In the genomic region with DNA sequence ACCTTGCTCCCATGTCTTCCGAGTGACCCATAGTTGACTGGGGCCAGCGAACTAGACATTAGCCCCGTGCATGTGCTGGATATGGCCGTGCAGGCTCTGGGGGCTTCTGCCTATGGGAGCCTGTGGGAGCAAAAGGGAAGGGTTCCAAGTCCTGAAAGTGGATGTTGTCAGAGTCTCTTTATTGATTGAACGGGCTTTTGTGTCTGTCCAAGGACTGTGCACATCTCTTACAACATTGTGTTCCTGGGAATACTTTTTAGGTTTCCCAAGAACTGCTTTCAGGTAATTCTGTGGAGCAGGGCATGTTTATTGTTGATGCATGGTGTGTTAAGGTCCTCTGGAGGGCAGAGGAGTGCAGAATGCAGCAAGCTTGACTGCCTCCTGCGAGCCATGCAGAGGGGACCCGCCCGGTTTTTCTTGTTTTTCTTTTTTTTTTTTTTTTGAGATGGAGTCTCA, we compare ENCODE assay signal across 1 cellular context.
TF ChIP-seq lines count a peak whose summit lies in the region.

No MANE protein-coding gene starts in this region.

TF ChIP-seq in HepG2, 621 proteins besides CTCF, POLR2A, EP300 and RAD21 (continued from another document and continues in another):
- TF ChIP-seq, protein P1, sequence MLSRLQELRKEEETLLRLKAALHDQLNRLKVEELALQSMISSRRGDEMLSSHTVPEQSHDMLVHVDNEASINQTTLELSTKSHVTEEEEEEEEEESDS (CRISPR knock-in tag; IDR thresholded peaks at IDR 0.05; ENCODE audit: borderline replicate concordance): no peak
- TF ChIP-seq SIX4 (CRISPR knock-in tag; IDR thresholded peaks at IDR 0.05) (no peak), ZNF326 (CRISPR knock-in tag; IDR thresholded peaks at IDR 0.05; ENCODE audit: borderline replicate concordance) (no peak), ZFP41 (CRISPR knock-in tag; IDR thresholded peaks at IDR 0.05; ENCODE audit: borderline replicate concordance) (no peak), FOSL2 (CRISPR knock-in tag; IDR thresholded peaks at IDR 0.05) (no peak), MTF2 (CRISPR knock-in tag; IDR thresholded peaks at IDR 0.05; ENCODE audit: borderline replicate concordance) (no peak), ZNF367 (CRISPR knock-in tag; IDR thresholded peaks at IDR 0.05; ENCODE audit: borderline replicate concordance) (no peak), SRF (IDR thresholded peaks at IDR 0.05; ENCODE audit: low read depth, low read length) (no peak), NR2F2 (IDR thresholded peaks at IDR 0.05; ENCODE audit: borderline replicate concordance, low read depth) (peak; percentile 76), ZNF550 (CRISPR knock-in tag; IDR thresholded peaks at IDR 0.05; ENCODE audit: borderline replicate concordance) (no peak), ZFP90 (CRISPR knock-in tag; IDR thresholded peaks at IDR 0.05; ENCODE audit: borderline replicate concordance) (no peak), ZNF572 (CRISPR knock-in tag; IDR thresholded peaks at IDR 0.05) (no peak), HNF4A (CRISPR knock-in tag; IDR thresholded peaks at IDR 0.05) (peak; percentile 81), ZFAT (CRISPR knock-in tag; conservative IDR thresholded peaks at IDR 0.05) (no peak), ZNF768 (CRISPR knock-in tag; IDR thresholded peaks at IDR 0.05) (no peak), TOPORS (CRISPR knock-in tag; IDR thresholded peaks at IDR 0.05) (no peak), SAFB2 (CRISPR knock-in tag; IDR thresholded peaks at IDR 0.05; ENCODE audit: borderline replicate concordance, low read depth) (no peak), RARA (CRISPR knock-in tag; IDR thresholded peaks at IDR 0.05) (peak; percentile 96), ZMYM4 (CRISPR knock-in tag; IDR thresholded peaks at IDR 0.05) (no peak; the same call in 1 of the 2 replicates), RFXAP (CRISPR knock-in tag; IDR thresholded peaks at IDR 0.05; ENCODE audit: borderline replicate concordance) (no peak), RFXANK (CRISPR knock-in tag; IDR thresholded peaks at IDR 0.05) (no peak), ZKSCAN5 (CRISPR knock-in tag; IDR thresholded peaks at IDR 0.05) (no peak)
- TF ChIP-seq, protein P2, sequence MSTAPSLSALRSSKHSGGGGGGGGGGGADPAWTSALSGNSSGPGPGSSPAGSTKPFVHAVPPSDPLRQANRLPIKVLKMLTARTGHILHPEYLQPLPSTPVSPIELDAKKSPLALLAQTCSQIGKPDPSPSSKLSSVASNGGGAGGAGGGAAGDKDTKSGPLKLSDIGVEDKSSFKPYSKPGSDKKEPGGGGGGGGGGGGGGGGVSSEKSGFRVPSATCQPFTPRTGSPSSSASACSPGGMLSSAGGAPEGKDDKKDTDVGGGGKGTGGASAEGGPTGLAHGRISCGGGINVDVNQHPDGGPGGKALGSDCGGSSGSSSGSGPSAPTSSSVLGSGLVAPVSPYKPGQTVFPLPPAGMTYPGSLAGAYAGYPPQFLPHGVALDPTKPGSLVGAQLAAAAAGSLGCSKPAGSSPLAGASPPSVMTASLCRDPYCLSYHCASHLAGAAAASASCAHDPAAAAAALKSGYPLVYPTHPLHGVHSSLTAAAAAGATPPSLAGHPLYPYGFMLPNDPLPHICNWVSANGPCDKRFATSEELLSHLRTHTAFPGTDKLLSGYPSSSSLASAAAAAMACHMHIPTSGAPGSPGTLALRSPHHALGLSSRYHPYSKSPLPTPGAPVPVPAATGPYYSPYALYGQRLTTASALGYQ (CRISPR knock-in tag; IDR thresholded peaks at IDR 0.05): no peak
- TF ChIP-seq, protein P3, sequence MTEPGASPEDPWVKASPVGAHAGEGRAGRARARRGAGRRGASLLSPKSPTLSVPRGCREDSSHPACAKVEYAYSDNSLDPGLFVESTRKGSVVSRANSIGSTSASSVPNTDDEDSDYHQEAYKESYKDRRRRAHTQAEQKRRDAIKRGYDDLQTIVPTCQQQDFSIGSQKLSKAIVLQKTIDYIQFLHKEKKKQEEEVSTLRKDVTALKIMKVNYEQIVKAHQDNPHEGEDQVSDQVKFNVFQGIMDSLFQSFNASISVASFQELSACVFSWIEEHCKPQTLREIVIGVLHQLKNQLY (CRISPR knock-in tag; IDR thresholded peaks at IDR 0.05): no peak
- TF ChIP-seq, protein P4, sequence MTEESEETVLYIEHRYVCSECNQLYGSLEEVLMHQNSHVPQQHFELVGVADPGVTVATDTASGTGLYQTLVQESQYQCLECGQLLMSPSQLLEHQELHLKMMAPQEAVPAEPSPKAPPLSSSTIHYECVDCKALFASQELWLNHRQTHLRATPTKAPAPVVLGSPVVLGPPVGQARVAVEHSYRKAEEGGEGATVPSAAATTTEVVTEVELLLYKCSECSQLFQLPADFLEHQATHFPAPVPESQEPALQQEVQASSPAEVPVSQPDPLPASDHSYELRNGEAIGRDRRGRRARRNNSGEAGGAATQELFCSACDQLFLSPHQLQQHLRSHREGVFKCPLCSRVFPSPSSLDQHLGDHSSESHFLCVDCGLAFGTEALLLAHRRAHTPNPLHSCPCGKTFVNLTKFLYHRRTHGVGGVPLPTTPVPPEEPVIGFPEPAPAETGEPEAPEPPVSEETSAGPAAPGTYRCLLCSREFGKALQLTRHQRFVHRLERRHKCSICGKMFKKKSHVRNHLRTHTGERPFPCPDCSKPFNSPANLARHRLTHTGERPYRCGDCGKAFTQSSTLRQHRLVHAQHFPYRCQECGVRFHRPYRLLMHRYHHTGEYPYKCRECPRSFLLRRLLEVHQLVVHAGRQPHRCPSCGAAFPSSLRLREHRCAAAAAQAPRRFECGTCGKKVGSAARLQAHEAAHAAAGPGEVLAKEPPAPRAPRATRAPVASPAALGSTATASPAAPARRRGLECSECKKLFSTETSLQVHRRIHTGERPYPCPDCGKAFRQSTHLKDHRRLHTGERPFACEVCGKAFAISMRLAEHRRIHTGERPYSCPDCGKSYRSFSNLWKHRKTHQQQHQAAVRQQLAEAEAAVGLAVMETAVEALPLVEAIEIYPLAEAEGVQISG (CRISPR knock-in tag; IDR thresholded peaks at IDR 0.05): no peak
- TF ChIP-seq, protein P5, sequence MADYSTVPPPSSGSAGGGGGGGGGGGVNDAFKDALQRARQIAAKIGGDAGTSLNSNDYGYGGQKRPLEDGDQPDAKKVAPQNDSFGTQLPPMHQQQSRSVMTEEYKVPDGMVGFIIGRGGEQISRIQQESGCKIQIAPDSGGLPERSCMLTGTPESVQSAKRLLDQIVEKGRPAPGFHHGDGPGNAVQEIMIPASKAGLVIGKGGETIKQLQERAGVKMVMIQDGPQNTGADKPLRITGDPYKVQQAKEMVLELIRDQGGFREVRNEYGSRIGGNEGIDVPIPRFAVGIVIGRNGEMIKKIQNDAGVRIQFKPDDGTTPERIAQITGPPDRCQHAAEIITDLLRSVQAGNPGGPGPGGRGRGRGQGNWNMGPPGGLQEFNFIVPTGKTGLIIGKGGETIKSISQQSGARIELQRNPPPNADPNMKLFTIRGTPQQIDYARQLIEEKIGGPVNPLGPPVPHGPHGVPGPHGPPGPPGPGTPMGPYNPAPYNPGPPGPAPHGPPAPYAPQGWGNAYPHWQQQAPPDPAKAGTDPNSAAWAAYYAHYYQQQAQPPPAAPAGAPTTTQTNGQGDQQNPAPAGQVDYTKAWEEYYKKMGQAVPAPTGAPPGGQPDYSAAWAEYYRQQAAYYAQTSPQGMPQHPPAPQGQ (CRISPR knock-in tag; IDR thresholded peaks at IDR 0.05; ENCODE audit: borderline replicate concordance): no peak
- TF ChIP-seq, protein P6, sequence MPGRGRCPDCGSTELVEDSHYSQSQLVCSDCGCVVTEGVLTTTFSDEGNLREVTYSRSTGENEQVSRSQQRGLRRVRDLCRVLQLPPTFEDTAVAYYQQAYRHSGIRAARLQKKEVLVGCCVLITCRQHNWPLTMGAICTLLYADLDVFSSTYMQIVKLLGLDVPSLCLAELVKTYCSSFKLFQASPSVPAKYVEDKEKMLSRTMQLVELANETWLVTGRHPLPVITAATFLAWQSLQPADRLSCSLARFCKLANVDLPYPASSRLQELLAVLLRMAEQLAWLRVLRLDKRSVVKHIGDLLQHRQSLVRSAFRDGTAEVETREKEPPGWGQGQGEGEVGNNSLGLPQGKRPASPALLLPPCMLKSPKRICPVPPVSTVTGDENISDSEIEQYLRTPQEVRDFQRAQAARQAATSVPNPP (CRISPR knock-in tag; IDR thresholded peaks at IDR 0.05): no peak
- TF ChIP-seq, protein P7, sequence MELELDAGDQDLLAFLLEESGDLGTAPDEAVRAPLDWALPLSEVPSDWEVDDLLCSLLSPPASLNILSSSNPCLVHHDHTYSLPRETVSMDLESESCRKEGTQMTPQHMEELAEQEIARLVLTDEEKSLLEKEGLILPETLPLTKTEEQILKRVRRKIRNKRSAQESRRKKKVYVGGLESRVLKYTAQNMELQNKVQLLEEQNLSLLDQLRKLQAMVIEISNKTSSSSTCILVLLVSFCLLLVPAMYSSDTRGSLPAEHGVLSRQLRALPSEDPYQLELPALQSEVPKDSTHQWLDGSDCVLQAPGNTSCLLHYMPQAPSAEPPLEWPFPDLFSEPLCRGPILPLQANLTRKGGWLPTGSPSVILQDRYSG (CRISPR knock-in tag; IDR thresholded peaks at IDR 0.05): no peak
- TF ChIP-seq, protein P8, sequence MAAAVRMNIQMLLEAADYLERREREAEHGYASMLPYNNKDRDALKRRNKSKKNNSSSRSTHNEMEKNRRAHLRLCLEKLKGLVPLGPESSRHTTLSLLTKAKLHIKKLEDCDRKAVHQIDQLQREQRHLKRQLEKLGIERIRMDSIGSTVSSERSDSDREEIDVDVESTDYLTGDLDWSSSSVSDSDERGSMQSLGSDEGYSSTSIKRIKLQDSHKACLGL (CRISPR knock-in tag; IDR thresholded peaks at IDR 0.05): no peak
- TF ChIP-seq, protein P9, sequence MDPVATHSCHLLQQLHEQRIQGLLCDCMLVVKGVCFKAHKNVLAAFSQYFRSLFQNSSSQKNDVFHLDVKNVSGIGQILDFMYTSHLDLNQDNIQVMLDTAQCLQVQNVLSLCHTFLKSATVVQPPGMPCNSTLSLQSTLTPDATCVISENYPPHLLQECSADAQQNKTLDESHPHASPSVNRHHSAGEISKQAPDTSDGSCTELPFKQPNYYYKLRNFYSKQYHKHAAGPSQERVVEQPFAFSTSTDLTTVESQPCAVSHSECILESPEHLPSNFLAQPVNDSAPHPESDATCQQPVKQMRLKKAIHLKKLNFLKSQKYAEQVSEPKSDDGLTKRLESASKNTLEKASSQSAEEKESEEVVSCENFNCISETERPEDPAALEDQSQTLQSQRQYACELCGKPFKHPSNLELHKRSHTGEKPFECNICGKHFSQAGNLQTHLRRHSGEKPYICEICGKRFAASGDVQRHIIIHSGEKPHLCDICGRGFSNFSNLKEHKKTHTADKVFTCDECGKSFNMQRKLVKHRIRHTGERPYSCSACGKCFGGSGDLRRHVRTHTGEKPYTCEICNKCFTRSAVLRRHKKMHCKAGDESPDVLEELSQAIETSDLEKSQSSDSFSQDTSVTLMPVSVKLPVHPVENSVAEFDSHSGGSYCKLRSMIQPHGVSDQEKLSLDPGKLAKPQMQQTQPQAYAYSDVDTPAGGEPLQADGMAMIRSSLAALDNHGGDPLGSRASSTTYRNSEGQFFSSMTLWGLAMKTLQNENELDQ (CRISPR knock-in tag; IDR thresholded peaks at IDR 0.05; ENCODE audit: borderline replicate concordance): no peak
- TF ChIP-seq, protein P10, sequence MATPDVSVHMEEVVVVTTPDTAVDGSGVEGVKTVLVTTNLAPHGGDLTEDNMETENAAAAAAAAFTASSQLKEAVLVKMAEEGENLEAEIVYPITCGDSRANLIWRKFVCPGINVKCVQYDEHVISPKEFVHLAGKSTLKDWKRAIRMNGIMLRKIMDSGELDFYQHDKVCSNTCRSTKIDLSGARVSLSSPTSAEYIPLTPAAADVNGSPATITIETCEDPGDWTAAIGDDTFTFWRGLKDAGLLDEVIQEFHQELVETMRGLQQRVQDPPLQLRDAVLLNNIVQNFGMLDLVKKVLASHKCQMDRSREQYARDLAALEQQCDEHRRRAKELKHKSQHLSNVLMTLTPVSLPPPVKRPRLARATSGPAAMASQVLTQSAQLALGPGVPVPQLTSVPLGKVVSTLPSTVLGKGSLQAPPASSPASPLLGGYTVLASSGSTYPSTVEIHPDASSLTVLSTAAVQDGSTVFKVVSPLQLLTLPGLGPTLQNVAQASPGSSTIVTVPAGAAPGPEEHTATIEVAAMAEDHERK (CRISPR knock-in tag; IDR thresholded peaks at IDR 0.05; ENCODE audit: low read depth): no peak
- TF ChIP-seq, protein P11, sequence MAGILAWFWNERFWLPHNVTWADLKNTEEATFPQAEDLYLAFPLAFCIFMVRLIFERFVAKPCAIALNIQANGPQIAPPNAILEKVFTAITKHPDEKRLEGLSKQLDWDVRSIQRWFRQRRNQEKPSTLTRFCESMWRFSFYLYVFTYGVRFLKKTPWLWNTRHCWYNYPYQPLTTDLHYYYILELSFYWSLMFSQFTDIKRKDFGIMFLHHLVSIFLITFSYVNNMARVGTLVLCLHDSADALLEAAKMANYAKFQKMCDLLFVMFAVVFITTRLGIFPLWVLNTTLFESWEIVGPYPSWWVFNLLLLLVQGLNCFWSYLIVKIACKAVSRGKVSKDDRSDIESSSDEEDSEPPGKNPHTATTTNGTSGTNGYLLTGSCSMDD (CRISPR knock-in tag; IDR thresholded peaks at IDR 0.05): no peak
- TF ChIP-seq, protein P12, sequence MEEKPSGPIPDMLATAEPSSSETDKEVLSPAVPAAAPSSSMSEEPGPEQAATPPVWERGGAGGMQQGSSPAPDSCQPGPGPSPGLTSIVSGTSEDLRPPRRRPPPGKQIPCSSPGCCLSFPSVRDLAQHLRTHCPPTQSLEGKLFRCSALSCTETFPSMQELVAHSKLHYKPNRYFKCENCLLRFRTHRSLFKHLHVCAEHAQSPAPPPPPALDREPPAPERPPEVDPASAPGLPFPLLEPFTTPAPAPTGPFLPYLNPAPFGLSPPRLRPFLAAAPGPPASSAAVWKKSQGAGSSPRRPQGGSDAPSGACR (CRISPR knock-in tag; IDR thresholded peaks at IDR 0.05): no peak
- TF ChIP-seq, protein P13, sequence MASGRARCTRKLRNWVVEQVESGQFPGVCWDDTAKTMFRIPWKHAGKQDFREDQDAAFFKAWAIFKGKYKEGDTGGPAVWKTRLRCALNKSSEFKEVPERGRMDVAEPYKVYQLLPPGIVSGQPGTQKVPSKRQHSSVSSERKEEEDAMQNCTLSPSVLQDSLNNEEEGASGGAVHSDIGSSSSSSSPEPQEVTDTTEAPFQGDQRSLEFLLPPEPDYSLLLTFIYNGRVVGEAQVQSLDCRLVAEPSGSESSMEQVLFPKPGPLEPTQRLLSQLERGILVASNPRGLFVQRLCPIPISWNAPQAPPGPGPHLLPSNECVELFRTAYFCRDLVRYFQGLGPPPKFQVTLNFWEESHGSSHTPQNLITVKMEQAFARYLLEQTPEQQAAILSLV (CRISPR knock-in tag; IDR thresholded peaks at IDR 0.05; ENCODE audit: borderline replicate concordance): no peak
- TF ChIP-seq, protein P14, sequence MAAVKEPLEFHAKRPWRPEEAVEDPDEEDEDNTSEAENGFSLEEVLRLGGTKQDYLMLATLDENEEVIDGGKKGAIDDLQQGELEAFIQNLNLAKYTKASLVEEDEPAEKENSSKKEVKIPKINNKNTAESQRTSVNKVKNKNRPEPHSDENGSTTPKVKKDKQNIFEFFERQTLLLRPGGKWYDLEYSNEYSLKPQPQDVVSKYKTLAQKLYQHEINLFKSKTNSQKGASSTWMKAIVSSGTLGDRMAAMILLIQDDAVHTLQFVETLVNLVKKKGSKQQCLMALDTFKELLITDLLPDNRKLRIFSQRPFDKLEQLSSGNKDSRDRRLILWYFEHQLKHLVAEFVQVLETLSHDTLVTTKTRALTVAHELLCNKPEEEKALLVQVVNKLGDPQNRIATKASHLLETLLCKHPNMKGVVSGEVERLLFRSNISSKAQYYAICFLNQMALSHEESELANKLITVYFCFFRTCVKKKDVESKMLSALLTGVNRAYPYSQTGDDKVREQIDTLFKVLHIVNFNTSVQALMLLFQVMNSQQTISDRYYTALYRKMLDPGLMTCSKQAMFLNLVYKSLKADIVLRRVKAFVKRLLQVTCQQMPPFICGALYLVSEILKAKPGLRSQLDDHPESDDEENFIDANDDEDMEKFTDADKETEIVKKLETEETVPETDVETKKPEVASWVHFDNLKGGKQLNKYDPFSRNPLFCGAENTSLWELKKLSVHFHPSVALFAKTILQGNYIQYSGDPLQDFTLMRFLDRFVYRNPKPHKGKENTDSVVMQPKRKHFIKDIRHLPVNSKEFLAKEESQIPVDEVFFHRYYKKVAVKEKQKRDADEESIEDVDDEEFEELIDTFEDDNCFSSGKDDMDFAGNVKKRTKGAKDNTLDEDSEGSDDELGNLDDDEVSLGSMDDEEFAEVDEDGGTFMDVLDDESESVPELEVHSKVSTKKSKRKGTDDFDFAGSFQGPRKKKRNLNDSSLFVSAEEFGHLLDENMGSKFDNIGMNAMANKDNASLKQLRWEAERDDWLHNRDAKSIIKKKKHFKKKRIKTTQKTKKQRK (IDR thresholded peaks at IDR 0.05; ENCODE audit: low read length): no peak
